In genomic region chr6:96116674-96117073, GRCh38 we compare ENCODE assay signal across 19 cellular contexts.
A peak's percentile ranks its signal among the peaks of the same experiment; 100 is the strongest.
DNase-seq lines count a peak whose midpoint lies in the region; ATAC-seq and TF ChIP-seq lines count a peak whose summit lies in the region.
"Had no signal": no experiment of that assay in that cellular context is flagged by ENCODE, and none has a peak within 500 bp of the region (broad histone marks: within the 10 kb centered on the region; RNA-seq: fewer than 3 reads in every experiment).

No MANE protein-coding gene starts in this region.

- in situ Hi-C loops in GM13976 (cut with MboI; ENCODE audit: low sequenced_read_pairs, unreplicated experiment): no loop called here

- BruUV-seq in A673 (replicated peaks; lab: Mats Ljungman, UMichigan): no TSS peak

- no peaks in the 10 kb centered on the region for H3K9me3 ChIP-seq in A673 (ENCODE audit: low read depth, low read length, poor library complexity, severe bottlenecking)
- H3K9me3 ChIP-seq: Caco-2, gastroesophageal sphincter, suprapubic skin had no signal

- no peak overlapping the region for H3K27ac ChIP-seq in A673 (ENCODE audit: low read depth, low read length, poor library complexity, severe bottlenecking)
- H3K27ac ChIP-seq: gastroesophageal sphincter, KMS-11, skin epidermis, suprapubic skin had no signal

- DNase-seq in A673 (ENCODE audit: low spot score) (peak; percentile 32), GM13976 (ENCODE audit: low spot score) (peak; percentile 21), OCI-M2 (lab: John Stamatoyannopoulos, UW; ENCODE audit: unreplicated experiment) (peak; percentile 8), epithelial cell of esophagus (ENCODE audit: low read depth) (peak; percentile 11), NCI-H510A (lab: John Stamatoyannopoulos, UW) (no peak), hippocampal formation (lab: John Stamatoyannopoulos, UW) (no peak), HPDE6-E6E7 (ENCODE audit: extremely low spot score) (no peak)
- DNase-seq: activated naive CD8-positive, alpha-beta T cell treated with anti-CD3 and anti-CD28 coated beads for 36 hours; left ventricle myocardium superior; NCI-H1105 treated with DMSO at 0.1 percent for 48 hours; posterior cingulate gyrus; Right ventricle myocardium superior; stimulated activated CD4-positive, alpha-beta T cell treated with anti-CD3 and anti-CD28 coated beads, Interleukin-4, amount 100 ng/mL, for 4 hours had no signal

- H3K4me1 ChIP-seq in A673 (ENCODE audit: insufficient read depth, low read length, poor library complexity, severe bottlenecking): no peaks in the 10 kb centered on the region
- H3K4me1 ChIP-seq: Caco-2, gastroesophageal sphincter, suprapubic skin had no signal

- TF ChIP-seq CTCF in A673 (conservative IDR thresholded peaks at IDR 0.05; ENCODE audit: low read depth, low read length) (no peak), GM13976 (IDR thresholded peaks at IDR 0.05; ENCODE audit: borderline replicate concordance, control extremely low read depth, extremely low read depth, insufficient read depth, missing control alignments) (no peak), epithelial cell of esophagus (IDR thresholded peaks at IDR 0.05; ENCODE audit: insufficient read depth, low read depth, low read length, missing control alignments) (no peak)

- no peaks in the 10 kb centered on the region for H3K27me3 ChIP-seq in A673 (replicated peaks; ENCODE audit: insufficient read depth, low read depth, low read length, poor library complexity)
- H3K27me3 ChIP-seq: gastroesophageal sphincter, suprapubic skin had no signal

- no peak for ATAC-seq in GM21381 (IDR thresholded peaks at IDR 0.05; ENCODE audit: unreplicated experiment)
- ATAC-seq: gastroesophageal sphincter, left ventricle myocardium superior had no signal

- POLR2A ChIA-PET in A673 (lab: Charles Lee; ENCODE audit: low non-redundant PET): no interaction called here

- intact Hi-C loops in A673 (cut with micrococcal nuclease; ENCODE audit: unreplicated experiment): no loop called here

- H3K36me3 ChIP-seq in A673 (ENCODE audit: insufficient read depth, low read length, poor library complexity, severe bottlenecking): no peaks in the 10 kb centered on the region
- H3K36me3 ChIP-seq: gastroesophageal sphincter, suprapubic skin had no signal

- CTCF ChIA-PET in A673 (lab: Charles Lee): no interaction called here

- no peak overlapping the region for H3K4me3 ChIP-seq in A673 (ENCODE audit: low read depth, low read length, poor library complexity, severe bottlenecking)
- H3K4me3 ChIP-seq in epithelial cell of esophagus (ENCODE audit: low read length): no peak overlapping the region
- H3K4me3 ChIP-seq: gastroesophageal sphincter, skin epidermis, suprapubic skin had no signal

Comparison
In these comparisons a context has a peak if more than half of its experiments do, and no peak if none do; other contexts are left out.
1. DNase-seq: peak in A673 (single experiment), GM13976 (single experiment), OCI-M2 (single experiment) and epithelial cell of esophagus (single experiment); none in NCI-H510A (single experiment), hippocampal formation (0 of 2) and HPDE6-E6E7 (single experiment).